ENCODE assay signal across 24 cellular contexts in genomic region chr6:4282926-4283325, GRCh38.
"Had no signal": no experiment of that assay in that cellular context is flagged by ENCODE, and none has a peak within 500 bp of the region (broad histone marks: within the 10 kb centered on the region; RNA-seq: fewer than 3 reads in every experiment).

No MANE protein-coding gene starts in this region.

- H3K4me3 ChIP-seq: K562, SK-N-MC had no signal

- DNase-seq: activated CD4-positive, alpha-beta memory T cell treated with anti-CD3 and anti-CD28 coated beads for 36 hours; activated CD4-positive, alpha-beta T cell treated with anti-CD3 and anti-CD28 coated beads, Interleukin-2, amount 10 ng/mL, durations not matched to agents 7 days and 5 days; activated CD4-positive, CD25-positive, alpha-beta regulatory T cell; activated CD8-positive, alpha-beta memory T cell treated with anti-CD3 and anti-CD28 coated beads for 24 hours; activated gamma-delta T cell; activated naive CD4-positive, alpha-beta T cell treated with anti-CD3 and anti-CD28 coated beads for 36 hours; activated T-cell treated with anti-CD3 and anti-CD28 coated beads for 4 hours; activated T-cell treated with anti-CD3 and anti-CD28 coated beads, Interleukin-2, amount 50 U/mL, for 48 hours; amygdala; cerebellar nuclear complex; MM.1S; NCI-H1436 treated with DMSO at 0.1 percent for 48 hours; NCI-H1930; NCI-H2107; NCI-H2171 treated with DMSO at 0.1 percent for 48 hours; NCI-H226; NCI-H526 treated with DMSO at 0.1 percent for 48 hours; RPMI8226; T-cell; T-helper 2 cell; T1000 had no signal

- H3K27ac ChIP-seq: SK-N-MC, VCaP had no signal
